ENCODE assay signal across 2 cellular contexts in genomic region chr1:220005489-220005888, GRCh38.
TF ChIP-seq lines count a peak whose summit lies in the region.

No MANE protein-coding gene starts in this region.

TF ChIP-seq in IMR-90, 13 proteins besides CTCF, POLR2A, EP300 and RAD21:
- TF ChIP-seq CHD1 (IDR thresholded peaks at IDR 0.05; ENCODE audit: low read depth, low read length), result no peak
- no peak for TF ChIP-seq FOS (IDR thresholded peaks at IDR 0.05; ENCODE audit: low read depth, low read length)
- 0 out of 2 replicates have a peak, but pooled peaks have one; percentile 17 for TF ChIP-seq CEBPB (IDR thresholded peaks at IDR 0.05; ENCODE audit: low read depth, low read length)
- TF ChIP-seq RFX5 (IDR thresholded peaks at IDR 0.05; ENCODE audit: low read depth, low read length), result no peak
- no peak for TF ChIP-seq RCOR1 (IDR thresholded peaks at IDR 0.05; ENCODE audit: insufficient replicate concordance, low read length)
- TF ChIP-seq ELK1 (IDR thresholded peaks at IDR 0.05; ENCODE audit: borderline replicate concordance, low read depth, low read length), result no peak
- no peak for TF ChIP-seq SMC3 (IDR thresholded peaks at IDR 0.05; ENCODE audit: low read depth, low read length)

TF ChIP-seq in K562, 482 proteins besides CTCF, POLR2A, EP300 and RAD21:
- TF ChIP-seq FIP1L1 (IDR thresholded peaks at IDR 0.05; ENCODE audit: low read depth, low read length, poor library complexity, severe bottlenecking) (peak; percentile 10), CEBPG (CRISPR knock-in tag; IDR thresholded peaks at IDR 0.05) (peak; percentile 36; the same call in 1 of the 2 replicates), CEBPG (tag; conservative IDR thresholded peaks at IDR 0.05 in 1 of 2, IDR thresholded peaks at IDR 0.05 in 1 of 2) (peak in 1 of 2 experiments; percentile 60; a peak in 1 of 4 replicates), ATF3 (IDR thresholded peaks at IDR 0.05) (peak; percentile 32; the same call in 1 of the 2 replicates), ATF3 (CRISPR knock-in tag; conservative IDR thresholded peaks at IDR 0.05) (no peak), POLR2H (tag; IDR thresholded peaks at IDR 0.05; ENCODE audit: low read depth) (0 out of 2 replicates have a peak, but pooled peaks have one; percentile 16), ATF7 (IDR thresholded peaks at IDR 0.05) (no peak), TRIM24 (IDR thresholded peaks at IDR 0.05) (peak in 1 of 2 experiments; percentile 55; a peak in 2 of 4 replicates), KAT8 (IDR thresholded peaks at IDR 0.05; ENCODE audit: low read depth) (no peak), RBM25 (IDR thresholded peaks at IDR 0.05; ENCODE audit: low read depth, low read length, severe bottlenecking) (peak; percentile 80)
